In genomic region chr2:68377137-68377780, GRCh38 we compare ENCODE assay signal across 14 cellular contexts. TPM values are rescaled to one million over a fixed set of nuclear protein-coding genes. Genes with fewer than 3 reads are reported as not detected.
DNase-seq lines count a peak whose midpoint lies in the region; ATAC-seq and TF ChIP-seq lines count a peak whose summit lies in the region.
"Had no signal": no experiment of that assay in that cellular context is flagged by ENCODE, and none has a peak within 500 bp of the region (broad histone marks: within the 10 kb centered on the region; RNA-seq: fewer than 3 reads in every experiment).

No MANE protein-coding gene starts in this region.

- no peak for TF ChIP-seq CTCF in dorsolateral prefrontal cortex (IDR thresholded peaks at IDR 0.05 in 54 of 56, conservative IDR thresholded peaks at IDR 0.05 in 2 of 56; ENCODE audit: low read depth in 1 of 56, partially characterized antibody in 56 of 56)
- TF ChIP-seq CTCF in nephron progenitor cell (IDR thresholded peaks at IDR 0.05): no peak

- in situ Hi-C loops in KBM-7 (cut with MboI; ENCODE audit: low pct_unique_long_range_greater_than_20kb, low sequenced_read_pairs): no loop called here

- H3K4me3 Mint-ChIP-seq in memory B cell: peak overlapping the region; percentile 67
- H3K4me3 Mint-ChIP-seq in nephron progenitor cell: no peak overlapping the region

- no peak overlapping the region for H3K27ac ChIP-seq in dorsolateral prefrontal cortex
- H3K27ac ChIP-seq: hepatocyte had no signal

- H3K27ac Mint-ChIP-seq in memory B cell: peak overlapping the region; percentile 90
- H3K27ac Mint-ChIP-seq in nephron progenitor cell: no peak overlapping the region

- no peaks in the 10 kb centered on the region for H3K27me3 Mint-ChIP-seq in memory B cell
- peaks cover 8% of the 10 kb centered on the region for H3K27me3 Mint-ChIP-seq in nephron progenitor cell (ENCODE audit: low read depth, poor library complexity)

- H3K27me3 ChIP-seq in dorsolateral prefrontal cortex: no peaks in the 10 kb centered on the region

- DNase-seq in KBM-7: peak; percentile 14
- no peak for DNase-seq in memory B cell (ENCODE audit: low spot score in 2 of 2)
- DNase-seq in dorsolateral prefrontal cortex: no peak
- no peak for DNase-seq in nephron progenitor cell
- no peak for DNase-seq in SHP77 treated with DMSO at 0.1 percent for 48 hours (lab: John Stamatoyannopoulos, UW)
- DNase-seq: activated CD8-positive, alpha-beta memory T cell treated with anti-CD3 and anti-CD28 coated beads, Interleukin-2, amount 50 U/mL, for 4 hours; activated naive CD4-positive, alpha-beta T cell treated with Interleukin-2 at 50 U/mL for 16 hours; DMS153; NCI-H1092 treated with DMSO at 0.1 percent for 48 hours had no signal

- ATAC-seq in GM18502 (IDR thresholded peaks at IDR 0.05; ENCODE audit: poor library complexity, unreplicated experiment) (peak; percentile 47), GM21528 (IDR thresholded peaks at IDR 0.05; ENCODE audit: low FRiP score, unreplicated experiment) (peak; percentile 46), memory B cell (ENCODE audit: low read depth) (peak; percentile 82), GM21381 (IDR thresholded peaks at IDR 0.05; ENCODE audit: unreplicated experiment) (no peak)

- intact Hi-C loops in dorsolateral prefrontal cortex (cut with DNase I): no loop called here

- H3K4me3 ChIP-seq in dorsolateral prefrontal cortex: no peak overlapping the region
- H3K4me3 ChIP-seq: hepatocyte had no signal

- H3K4me1 Mint-ChIP-seq in memory B cell: peaks cover 68% of the 10 kb centered on the region
- no peaks in the 10 kb centered on the region for H3K4me1 Mint-ChIP-seq in nephron progenitor cell

- H3K36me3 Mint-ChIP-seq in memory B cell (peaks cover 34% of the 10 kb centered on the region), nephron progenitor cell (ENCODE audit: low read depth) (no peaks in the 10 kb centered on the region)

- H3K9me3 Mint-ChIP-seq in memory B cell: no peaks in the 10 kb centered on the region
- no peaks in the 10 kb centered on the region for H3K9me3 Mint-ChIP-seq in nephron progenitor cell

RNA-seq across cellular contexts. Expression of gene PLEK, which starts 12.2 kb away (rescaled TPM):
- 10 to 100 TPM in 3 of 120 experiments, 1 to 10 TPM in 116, under 1 TPM in 1; 0.60 to 11.5 (median 3.4) TPM for total RNA-seq in dorsolateral prefrontal cortex

RNA-seq across cellular contexts. Expression of gene CNRIP1, which starts 57.5 kb away (rescaled TPM):
- 100 to 1,000 TPM in 55 of 120 experiments, 10 to 100 TPM in 65; 48.6 to 133 (median 99.0) TPM for total RNA-seq in dorsolateral prefrontal cortex
- total RNA-seq: mononuclear cell had no signal
